ENCODE assay signal across 2 cellular contexts in the genomic region with DNA sequence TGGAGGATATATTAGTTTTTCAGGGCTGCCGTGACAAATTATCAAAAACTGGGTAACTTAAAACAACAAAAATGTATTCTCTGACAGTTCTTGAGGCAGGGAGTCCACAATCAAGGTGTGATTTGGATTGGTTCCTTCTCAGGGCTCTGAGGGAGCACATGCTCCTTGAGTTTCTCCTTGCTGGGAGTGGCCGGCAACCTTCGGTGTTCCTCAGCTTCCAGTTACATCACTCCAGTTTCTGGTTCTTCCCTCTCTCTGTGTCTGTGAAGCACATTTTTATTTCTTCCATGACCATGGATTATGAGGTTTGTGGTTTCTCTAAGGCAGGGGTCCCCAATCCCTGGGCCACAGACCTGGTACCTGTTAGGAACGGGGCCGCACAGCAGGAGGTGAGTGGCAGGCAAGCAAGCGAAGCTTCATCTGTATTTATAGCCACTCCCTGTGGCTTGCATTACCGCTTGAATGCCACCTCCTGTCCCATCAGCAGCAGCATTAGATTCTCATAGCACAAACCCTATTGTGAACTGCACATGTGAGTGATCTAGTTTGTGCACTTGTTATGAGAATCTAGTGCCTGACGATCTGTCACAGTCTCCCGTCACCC.
TF ChIP-seq lines count a peak whose summit lies in the region.

No MANE protein-coding gene starts in this region.

TF ChIP-seq in HEK293, 187 proteins besides CTCF, POLR2A, EP300 and RAD21 (continued from another document):
- TF ChIP-seq, protein P1, sequence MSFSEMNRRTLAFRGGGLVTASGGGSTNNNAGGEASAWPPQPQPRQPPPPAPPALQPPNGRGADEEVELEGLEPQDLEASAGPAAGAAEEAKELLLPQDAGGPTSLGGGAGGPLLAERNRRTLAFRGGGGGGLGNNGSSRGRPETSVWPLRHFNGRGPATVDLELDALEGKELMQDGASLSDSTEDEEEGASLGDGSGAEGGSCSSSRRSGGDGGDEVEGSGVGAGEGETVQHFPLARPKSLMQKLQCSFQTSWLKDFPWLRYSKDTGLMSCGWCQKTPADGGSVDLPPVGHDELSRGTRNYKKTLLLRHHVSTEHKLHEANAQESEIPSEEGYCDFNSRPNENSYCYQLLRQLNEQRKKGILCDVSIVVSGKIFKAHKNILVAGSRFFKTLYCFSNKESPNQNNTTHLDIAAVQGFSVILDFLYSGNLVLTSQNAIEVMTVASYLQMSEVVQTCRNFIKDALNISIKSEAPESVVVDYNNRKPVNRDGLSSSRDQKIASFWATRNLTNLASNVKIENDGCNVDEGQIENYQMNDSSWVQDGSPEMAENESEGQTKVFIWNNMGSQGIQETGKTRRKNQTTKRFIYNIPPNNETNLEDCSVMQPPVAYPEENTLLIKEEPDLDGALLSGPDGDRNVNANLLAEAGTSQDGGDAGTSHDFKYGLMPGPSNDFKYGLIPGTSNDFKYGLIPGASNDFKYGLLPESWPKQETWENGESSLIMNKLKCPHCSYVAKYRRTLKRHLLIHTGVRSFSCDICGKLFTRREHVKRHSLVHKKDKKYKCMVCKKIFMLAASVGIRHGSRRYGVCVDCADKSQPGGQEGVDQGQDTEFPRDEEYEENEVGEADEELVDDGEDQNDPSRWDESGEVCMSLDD (tag by site-specific recombination; IDR thresholded peaks at IDR 0.05), result no peak
- TF ChIP-seq, protein P2, sequence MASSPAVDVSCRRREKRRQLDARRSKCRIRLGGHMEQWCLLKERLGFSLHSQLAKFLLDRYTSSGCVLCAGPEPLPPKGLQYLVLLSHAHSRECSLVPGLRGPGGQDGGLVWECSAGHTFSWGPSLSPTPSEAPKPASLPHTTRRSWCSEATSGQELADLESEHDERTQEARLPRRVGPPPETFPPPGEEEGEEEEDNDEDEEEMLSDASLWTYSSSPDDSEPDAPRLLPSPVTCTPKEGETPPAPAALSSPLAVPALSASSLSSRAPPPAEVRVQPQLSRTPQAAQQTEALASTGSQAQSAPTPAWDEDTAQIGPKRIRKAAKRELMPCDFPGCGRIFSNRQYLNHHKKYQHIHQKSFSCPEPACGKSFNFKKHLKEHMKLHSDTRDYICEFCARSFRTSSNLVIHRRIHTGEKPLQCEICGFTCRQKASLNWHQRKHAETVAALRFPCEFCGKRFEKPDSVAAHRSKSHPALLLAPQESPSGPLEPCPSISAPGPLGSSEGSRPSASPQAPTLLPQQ (tag by site-specific recombination; IDR thresholded peaks at IDR 0.05), result 0 out of 2 replicates have a peak, but pooled peaks have one; percentile 39
- TF ChIP-seq ZNF600 (tag by site-specific recombination; IDR thresholded peaks at IDR 0.05) (peak; percentile 34; the same call in 1 of the 2 replicates), GLIS1 (tag by site-specific recombination; IDR thresholded peaks at IDR 0.05) (peak; percentile 31; the same call in 1 of the 2 replicates), ZNF768 (tag by site-specific recombination; IDR thresholded peaks at IDR 0.05) (no peak), IKZF3 (tag by site-specific recombination; IDR thresholded peaks at IDR 0.05) (peak; percentile 54; the same call in 1 of the 2 replicates), ZNF501 (tag by site-specific recombination; IDR thresholded peaks at IDR 0.05) (no peak), ZIC2 (tag by site-specific recombination; IDR thresholded peaks at IDR 0.05) (peak; percentile 80), ZNF561 (tag by site-specific recombination; IDR thresholded peaks at IDR 0.05; ENCODE audit: borderline replicate concordance) (peak; percentile 73), ZNF366 (tag by site-specific recombination; conservative IDR thresholded peaks at IDR 0.05) (peak; percentile 31; the same call in 1 of the 2 replicates), SALL2 (tag by site-specific recombination; IDR thresholded peaks at IDR 0.05; ENCODE audit: borderline replicate concordance) (no peak), ZNF610 (tag by site-specific recombination; IDR thresholded peaks at IDR 0.05; ENCODE audit: borderline replicate concordance) (peak; percentile 99), ZNF335 (tag by site-specific recombination; conservative IDR thresholded peaks at IDR 0.05) (peak; percentile 20; the same call in 1 of the 2 replicates), ZNF596 (tag by site-specific recombination; IDR thresholded peaks at IDR 0.05) (no peak)
- TF ChIP-seq, protein P3, sequence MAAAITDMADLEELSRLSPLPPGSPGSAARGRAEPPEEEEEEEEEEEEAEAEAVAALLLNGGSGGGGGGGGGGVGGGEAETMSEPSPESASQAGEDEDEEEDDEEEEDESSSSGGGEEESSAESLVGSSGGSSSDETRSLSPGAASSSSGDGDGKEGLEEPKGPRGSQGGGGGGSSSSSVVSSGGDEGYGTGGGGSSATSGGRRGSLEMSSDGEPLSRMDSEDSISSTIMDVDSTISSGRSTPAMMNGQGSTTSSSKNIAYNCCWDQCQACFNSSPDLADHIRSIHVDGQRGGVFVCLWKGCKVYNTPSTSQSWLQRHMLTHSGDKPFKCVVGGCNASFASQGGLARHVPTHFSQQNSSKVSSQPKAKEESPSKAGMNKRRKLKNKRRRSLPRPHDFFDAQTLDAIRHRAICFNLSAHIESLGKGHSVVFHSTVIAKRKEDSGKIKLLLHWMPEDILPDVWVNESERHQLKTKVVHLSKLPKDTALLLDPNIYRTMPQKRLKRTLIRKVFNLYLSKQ (tag by site-specific recombination; IDR thresholded peaks at IDR 0.05; ENCODE audit: borderline replicate concordance), result no peak

TF ChIP-seq in WTC11, 78 proteins besides CTCF, POLR2A, EP300 and RAD21 (continued from another document):
- TF ChIP-seq, protein P4, sequence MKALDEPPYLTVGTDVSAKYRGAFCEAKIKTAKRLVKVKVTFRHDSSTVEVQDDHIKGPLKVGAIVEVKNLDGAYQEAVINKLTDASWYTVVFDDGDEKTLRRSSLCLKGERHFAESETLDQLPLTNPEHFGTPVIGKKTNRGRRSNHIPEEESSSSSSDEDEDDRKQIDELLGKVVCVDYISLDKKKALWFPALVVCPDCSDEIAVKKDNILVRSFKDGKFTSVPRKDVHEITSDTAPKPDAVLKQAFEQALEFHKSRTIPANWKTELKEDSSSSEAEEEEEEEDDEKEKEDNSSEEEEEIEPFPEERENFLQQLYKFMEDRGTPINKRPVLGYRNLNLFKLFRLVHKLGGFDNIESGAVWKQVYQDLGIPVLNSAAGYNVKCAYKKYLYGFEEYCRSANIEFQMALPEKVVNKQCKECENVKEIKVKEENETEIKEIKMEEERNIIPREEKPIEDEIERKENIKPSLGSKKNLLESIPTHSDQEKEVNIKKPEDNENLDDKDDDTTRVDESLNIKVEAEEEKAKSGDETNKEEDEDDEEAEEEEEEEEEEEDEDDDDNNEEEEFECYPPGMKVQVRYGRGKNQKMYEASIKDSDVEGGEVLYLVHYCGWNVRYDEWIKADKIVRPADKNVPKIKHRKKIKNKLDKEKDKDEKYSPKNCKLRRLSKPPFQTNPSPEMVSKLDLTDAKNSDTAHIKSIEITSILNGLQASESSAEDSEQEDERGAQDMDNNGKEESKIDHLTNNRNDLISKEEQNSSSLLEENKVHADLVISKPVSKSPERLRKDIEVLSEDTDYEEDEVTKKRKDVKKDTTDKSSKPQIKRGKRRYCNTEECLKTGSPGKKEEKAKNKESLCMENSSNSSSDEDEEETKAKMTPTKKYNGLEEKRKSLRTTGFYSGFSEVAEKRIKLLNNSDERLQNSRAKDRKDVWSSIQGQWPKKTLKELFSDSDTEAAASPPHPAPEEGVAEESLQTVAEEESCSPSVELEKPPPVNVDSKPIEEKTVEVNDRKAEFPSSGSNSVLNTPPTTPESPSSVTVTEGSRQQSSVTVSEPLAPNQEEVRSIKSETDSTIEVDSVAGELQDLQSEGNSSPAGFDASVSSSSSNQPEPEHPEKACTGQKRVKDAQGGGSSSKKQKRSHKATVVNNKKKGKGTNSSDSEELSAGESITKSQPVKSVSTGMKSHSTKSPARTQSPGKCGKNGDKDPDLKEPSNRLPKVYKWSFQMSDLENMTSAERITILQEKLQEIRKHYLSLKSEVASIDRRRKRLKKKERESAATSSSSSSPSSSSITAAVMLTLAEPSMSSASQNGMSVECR (CRISPR knock-in tag; IDR thresholded peaks at IDR 0.05; ENCODE audit: borderline replicate concordance), result no peak
- TF ChIP-seq, protein P5, sequence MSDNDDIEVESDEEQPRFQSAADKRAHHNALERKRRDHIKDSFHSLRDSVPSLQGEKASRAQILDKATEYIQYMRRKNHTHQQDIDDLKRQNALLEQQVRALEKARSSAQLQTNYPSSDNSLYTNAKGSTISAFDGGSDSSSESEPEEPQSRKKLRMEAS (CRISPR knock-in tag; IDR thresholded peaks at IDR 0.05), result no peak
- TF ChIP-seq NR1H2 (CRISPR knock-in tag; IDR thresholded peaks at IDR 0.05), result no peak
- TF ChIP-seq TEAD1 (CRISPR knock-in tag; IDR thresholded peaks at IDR 0.05), result no peak
- no peak for TF ChIP-seq SOX15 (CRISPR knock-in tag; IDR thresholded peaks at IDR 0.05)
- TF ChIP-seq, protein P6, sequence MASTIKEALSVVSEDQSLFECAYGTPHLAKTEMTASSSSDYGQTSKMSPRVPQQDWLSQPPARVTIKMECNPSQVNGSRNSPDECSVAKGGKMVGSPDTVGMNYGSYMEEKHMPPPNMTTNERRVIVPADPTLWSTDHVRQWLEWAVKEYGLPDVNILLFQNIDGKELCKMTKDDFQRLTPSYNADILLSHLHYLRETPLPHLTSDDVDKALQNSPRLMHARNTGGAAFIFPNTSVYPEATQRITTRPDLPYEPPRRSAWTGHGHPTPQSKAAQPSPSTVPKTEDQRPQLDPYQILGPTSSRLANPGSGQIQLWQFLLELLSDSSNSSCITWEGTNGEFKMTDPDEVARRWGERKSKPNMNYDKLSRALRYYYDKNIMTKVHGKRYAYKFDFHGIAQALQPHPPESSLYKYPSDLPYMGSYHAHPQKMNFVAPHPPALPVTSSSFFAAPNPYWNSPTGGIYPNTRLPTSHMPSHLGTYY (CRISPR knock-in tag; IDR thresholded peaks at IDR 0.05), result no peak
- no peak for TF ChIP-seq ZNF219 (CRISPR knock-in tag; IDR thresholded peaks at IDR 0.05; ENCODE audit: borderline replicate concordance)
- TF ChIP-seq ATF1 (CRISPR knock-in tag; IDR thresholded peaks at IDR 0.05), result no peak
- TF ChIP-seq, protein P7, sequence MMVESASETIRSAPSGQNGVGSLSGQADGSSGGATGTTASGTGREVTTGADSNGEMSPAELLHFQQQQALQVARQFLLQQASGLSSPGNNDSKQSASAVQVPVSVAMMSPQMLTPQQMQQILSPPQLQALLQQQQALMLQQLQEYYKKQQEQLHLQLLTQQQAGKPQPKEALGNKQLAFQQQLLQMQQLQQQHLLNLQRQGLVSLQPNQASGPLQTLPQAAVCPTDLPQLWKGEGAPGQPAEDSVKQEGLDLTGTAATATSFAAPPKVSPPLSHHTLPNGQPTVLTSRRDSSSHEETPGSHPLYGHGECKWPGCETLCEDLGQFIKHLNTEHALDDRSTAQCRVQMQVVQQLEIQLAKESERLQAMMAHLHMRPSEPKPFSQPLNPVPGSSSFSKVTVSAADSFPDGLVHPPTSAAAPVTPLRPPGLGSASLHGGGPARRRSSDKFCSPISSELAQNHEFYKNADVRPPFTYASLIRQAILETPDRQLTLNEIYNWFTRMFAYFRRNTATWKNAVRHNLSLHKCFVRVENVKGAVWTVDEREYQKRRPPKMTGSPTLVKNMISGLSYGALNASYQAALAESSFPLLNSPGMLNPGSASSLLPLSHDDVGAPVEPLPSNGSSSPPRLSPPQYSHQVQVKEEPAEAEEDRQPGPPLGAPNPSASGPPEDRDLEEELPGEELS (CRISPR knock-in tag; IDR thresholded peaks at IDR 0.05), result no peak
- TF ChIP-seq, protein P8, sequence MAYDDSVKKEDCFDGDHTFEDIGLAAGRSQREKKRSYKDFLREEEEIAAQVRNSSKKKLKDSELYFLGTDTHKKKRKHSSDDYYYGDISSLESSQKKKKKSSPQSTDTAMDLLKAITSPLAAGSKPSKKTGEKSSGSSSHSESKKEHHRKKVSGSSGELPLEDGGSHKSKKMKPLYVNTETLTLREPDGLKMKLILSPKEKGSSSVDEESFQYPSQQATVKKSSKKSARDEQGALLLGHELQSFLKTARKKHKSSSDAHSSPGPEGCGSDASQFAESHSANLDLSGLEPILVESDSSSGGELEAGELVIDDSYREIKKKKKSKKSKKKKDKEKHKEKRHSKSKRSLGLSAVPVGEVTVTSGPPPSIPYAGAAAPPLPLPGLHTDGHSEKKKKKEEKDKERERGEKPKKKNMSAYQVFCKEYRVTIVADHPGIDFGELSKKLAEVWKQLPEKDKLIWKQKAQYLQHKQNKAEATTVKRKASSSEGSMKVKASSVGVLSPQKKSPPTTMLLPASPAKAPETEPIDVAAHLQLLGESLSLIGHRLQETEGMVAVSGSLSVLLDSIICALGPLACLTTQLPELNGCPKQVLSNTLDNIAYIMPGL (CRISPR knock-in tag; IDR thresholded peaks at IDR 0.05), result no peak
- TF ChIP-seq, protein P9, sequence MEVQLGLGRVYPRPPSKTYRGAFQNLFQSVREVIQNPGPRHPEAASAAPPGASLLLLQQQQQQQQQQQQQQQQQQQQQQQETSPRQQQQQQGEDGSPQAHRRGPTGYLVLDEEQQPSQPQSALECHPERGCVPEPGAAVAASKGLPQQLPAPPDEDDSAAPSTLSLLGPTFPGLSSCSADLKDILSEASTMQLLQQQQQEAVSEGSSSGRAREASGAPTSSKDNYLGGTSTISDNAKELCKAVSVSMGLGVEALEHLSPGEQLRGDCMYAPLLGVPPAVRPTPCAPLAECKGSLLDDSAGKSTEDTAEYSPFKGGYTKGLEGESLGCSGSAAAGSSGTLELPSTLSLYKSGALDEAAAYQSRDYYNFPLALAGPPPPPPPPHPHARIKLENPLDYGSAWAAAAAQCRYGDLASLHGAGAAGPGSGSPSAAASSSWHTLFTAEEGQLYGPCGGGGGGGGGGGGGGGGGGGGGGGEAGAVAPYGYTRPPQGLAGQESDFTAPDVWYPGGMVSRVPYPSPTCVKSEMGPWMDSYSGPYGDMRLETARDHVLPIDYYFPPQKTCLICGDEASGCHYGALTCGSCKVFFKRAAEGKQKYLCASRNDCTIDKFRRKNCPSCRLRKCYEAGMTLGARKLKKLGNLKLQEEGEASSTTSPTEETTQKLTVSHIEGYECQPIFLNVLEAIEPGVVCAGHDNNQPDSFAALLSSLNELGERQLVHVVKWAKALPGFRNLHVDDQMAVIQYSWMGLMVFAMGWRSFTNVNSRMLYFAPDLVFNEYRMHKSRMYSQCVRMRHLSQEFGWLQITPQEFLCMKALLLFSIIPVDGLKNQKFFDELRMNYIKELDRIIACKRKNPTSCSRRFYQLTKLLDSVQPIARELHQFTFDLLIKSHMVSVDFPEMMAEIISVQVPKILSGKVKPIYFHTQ (CRISPR knock-in tag; IDR thresholded peaks at IDR 0.05), result no peak
- no peak for TF ChIP-seq IRF2 (CRISPR knock-in tag; IDR thresholded peaks at IDR 0.05; ENCODE audit: borderline replicate concordance, low read depth)
- TF ChIP-seq, protein P10, sequence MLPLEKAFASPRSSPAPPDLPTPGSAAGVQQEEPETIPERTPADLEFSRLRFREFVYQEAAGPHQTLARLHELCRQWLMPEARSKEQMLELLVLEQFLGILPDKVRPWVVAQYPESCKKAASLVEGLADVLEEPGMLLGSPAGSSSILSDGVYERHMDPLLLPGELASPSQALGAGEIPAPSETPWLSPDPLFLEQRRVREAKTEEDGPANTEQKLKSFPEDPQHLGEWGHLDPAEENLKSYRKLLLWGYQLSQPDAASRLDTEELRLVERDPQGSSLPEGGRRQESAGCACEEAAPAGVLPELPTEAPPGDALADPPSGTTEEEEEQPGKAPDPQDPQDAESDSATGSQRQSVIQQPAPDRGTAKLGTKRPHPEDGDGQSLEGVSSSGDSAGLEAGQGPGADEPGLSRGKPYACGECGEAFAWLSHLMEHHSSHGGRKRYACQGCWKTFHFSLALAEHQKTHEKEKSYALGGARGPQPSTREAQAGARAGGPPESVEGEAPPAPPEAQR (CRISPR knock-in tag; IDR thresholded peaks at IDR 0.05), result no peak
- TF ChIP-seq, protein P11, sequence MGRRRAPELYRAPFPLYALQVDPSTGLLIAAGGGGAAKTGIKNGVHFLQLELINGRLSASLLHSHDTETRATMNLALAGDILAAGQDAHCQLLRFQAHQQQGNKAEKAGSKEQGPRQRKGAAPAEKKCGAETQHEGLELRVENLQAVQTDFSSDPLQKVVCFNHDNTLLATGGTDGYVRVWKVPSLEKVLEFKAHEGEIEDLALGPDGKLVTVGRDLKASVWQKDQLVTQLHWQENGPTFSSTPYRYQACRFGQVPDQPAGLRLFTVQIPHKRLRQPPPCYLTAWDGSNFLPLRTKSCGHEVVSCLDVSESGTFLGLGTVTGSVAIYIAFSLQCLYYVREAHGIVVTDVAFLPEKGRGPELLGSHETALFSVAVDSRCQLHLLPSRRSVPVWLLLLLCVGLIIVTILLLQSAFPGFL (CRISPR knock-in tag; IDR thresholded peaks at IDR 0.05; ENCODE audit: borderline replicate concordance), result no peak
- no peak for TF ChIP-seq EMX1 (CRISPR knock-in tag; IDR thresholded peaks at IDR 0.05)
TF ChIP-seq in WTC11: peak in this region for 0.
